In the genomic region with DNA sequence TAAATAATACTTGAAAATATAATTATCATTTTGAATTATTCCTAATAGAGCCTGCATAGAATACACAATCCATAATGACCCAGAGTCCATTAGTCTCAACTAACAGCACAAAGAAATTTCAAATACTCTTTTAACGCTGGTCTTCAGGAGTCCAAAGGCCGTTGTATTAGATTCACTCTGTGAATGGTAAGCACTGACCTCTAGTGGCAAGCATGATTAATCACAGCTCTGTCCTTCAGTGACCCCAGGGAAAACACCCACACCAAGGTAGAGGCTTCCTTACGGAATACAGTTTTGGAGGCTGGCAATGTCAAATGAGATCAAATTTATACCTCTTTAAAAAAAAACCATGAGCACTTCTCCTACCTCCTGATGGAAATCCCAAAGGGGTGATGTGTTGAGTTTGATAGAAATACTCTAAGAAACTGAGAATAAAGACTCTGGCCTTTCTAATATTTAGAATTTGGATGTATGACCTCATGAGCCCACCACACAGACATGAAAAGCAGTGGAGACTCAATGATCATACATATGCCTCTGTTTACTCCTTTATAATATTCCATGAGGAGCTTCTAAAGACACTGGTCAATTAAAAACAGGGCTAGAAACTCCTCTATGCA, we compare ENCODE assay signal across 1 cellular context.
TF ChIP-seq lines count a peak whose summit lies in the region.

No MANE protein-coding gene starts in this region.

TF ChIP-seq in SK-N-SH treated with all-trans-retinoic acid at 6 μM for 48 hours, 23 proteins besides CTCF, POLR2A, EP300 and RAD21 (continued from another document):
- TF ChIP-seq, protein P1, sequence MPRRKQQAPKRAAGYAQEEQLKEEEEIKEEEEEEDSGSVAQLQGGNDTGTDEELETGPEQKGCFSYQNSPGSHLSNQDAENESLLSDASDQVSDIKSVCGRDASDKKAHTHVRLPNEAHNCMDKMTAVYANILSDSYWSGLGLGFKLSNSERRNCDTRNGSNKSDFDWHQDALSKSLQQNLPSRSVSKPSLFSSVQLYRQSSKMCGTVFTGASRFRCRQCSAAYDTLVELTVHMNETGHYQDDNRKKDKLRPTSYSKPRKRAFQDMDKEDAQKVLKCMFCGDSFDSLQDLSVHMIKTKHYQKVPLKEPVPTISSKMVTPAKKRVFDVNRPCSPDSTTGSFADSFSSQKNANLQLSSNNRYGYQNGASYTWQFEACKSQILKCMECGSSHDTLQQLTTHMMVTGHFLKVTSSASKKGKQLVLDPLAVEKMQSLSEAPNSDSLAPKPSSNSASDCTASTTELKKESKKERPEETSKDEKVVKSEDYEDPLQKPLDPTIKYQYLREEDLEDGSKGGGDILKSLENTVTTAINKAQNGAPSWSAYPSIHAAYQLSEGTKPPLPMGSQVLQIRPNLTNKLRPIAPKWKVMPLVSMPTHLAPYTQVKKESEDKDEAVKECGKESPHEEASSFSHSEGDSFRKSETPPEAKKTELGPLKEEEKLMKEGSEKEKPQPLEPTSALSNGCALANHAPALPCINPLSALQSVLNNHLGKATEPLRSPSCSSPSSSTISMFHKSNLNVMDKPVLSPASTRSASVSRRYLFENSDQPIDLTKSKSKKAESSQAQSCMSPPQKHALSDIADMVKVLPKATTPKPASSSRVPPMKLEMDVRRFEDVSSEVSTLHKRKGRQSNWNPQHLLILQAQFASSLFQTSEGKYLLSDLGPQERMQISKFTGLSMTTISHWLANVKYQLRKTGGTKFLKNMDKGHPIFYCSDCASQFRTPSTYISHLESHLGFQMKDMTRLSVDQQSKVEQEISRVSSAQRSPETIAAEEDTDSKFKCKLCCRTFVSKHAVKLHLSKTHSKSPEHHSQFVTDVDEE (CRISPR knock-in tag; IDR thresholded peaks at IDR 0.05), result no peak
- TF ChIP-seq ZFP30 (CRISPR knock-in tag; IDR thresholded peaks at IDR 0.05) (no peak), TOX (CRISPR knock-in tag; IDR thresholded peaks at IDR 0.05; ENCODE audit: borderline replicate concordance) (no peak), ESRRG (CRISPR knock-in tag; IDR thresholded peaks at IDR 0.05) (no peak), ARNTL (CRISPR knock-in tag; IDR thresholded peaks at IDR 0.05; ENCODE audit: borderline replicate concordance, low read depth) (no peak), SNAI2 (CRISPR knock-in tag; IDR thresholded peaks at IDR 0.05) (no peak)
- TF ChIP-seq, protein P2, sequence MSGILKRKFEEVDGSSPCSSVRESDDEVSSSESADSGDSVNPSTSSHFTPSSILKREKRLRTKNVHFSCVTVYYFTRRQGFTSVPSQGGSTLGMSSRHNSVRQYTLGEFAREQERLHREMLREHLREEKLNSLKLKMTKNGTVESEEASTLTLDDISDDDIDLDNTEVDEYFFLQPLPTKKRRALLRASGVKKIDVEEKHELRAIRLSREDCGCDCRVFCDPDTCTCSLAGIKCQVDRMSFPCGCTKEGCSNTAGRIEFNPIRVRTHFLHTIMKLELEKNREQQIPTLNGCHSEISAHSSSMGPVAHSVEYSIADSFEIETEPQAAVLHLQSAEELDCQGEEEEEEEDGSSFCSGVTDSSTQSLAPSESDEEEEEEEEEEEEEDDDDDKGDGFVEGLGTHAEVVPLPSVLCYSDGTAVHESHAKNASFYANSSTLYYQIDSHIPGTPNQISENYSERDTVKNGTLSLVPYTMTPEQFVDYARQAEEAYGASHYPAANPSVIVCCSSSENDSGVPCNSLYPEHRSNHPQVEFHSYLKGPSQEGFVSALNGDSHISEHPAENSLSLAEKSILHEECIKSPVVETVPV (CRISPR knock-in tag; IDR thresholded peaks at IDR 0.05), result no peak
